ENCODE assay signal across 1 cellular context in the genomic region with DNA sequence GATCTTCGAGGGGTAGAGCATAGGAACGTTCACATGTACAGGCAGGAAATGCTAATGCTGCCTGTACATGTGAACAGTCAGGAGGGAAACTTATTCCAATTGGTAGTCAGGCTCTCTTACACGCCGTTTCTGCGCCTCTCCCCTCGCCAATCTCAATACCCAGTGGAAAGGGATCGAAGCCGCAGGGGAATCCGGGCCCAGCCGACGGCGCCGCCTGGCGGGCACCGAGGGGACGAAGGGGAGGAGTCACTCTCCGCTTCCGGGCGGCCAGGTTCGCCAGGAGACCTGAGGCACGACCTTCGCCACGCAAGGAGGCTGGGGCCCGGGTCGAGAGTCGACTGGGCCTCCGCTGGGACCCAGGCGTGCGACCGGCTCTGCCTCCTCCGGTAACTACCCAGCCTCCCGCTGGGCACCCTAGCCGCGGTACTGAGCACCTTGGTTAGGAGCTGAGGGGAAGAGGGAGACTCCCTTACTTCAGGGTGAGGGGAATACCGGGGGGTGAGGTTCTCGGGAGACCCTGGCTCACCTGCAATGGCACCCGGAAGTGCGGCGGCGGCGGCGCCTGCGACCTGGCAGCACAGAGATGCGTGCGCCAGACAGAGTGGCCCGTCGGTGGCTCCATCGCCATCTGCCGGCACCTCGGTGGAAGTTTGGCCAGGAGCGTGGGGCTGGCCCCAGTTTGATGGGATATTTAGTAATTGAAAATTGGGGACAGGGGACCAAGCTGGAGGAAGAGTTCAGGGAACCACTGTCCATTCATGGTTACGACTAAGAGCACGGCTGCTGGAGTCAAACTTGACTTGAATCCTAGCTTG.
TF ChIP-seq lines count a peak whose summit lies in the region.

A gene (minus strand): TSS at position 557 of the 815 bp plus-strand sequence. CDS start 1,026 bp downstream, outside the sequence.

TF ChIP-seq in GM12878, 131 proteins besides CTCF, POLR2A, EP300 and RAD21 (continued from another document and continues in another):
- TF ChIP-seq, protein P1, sequence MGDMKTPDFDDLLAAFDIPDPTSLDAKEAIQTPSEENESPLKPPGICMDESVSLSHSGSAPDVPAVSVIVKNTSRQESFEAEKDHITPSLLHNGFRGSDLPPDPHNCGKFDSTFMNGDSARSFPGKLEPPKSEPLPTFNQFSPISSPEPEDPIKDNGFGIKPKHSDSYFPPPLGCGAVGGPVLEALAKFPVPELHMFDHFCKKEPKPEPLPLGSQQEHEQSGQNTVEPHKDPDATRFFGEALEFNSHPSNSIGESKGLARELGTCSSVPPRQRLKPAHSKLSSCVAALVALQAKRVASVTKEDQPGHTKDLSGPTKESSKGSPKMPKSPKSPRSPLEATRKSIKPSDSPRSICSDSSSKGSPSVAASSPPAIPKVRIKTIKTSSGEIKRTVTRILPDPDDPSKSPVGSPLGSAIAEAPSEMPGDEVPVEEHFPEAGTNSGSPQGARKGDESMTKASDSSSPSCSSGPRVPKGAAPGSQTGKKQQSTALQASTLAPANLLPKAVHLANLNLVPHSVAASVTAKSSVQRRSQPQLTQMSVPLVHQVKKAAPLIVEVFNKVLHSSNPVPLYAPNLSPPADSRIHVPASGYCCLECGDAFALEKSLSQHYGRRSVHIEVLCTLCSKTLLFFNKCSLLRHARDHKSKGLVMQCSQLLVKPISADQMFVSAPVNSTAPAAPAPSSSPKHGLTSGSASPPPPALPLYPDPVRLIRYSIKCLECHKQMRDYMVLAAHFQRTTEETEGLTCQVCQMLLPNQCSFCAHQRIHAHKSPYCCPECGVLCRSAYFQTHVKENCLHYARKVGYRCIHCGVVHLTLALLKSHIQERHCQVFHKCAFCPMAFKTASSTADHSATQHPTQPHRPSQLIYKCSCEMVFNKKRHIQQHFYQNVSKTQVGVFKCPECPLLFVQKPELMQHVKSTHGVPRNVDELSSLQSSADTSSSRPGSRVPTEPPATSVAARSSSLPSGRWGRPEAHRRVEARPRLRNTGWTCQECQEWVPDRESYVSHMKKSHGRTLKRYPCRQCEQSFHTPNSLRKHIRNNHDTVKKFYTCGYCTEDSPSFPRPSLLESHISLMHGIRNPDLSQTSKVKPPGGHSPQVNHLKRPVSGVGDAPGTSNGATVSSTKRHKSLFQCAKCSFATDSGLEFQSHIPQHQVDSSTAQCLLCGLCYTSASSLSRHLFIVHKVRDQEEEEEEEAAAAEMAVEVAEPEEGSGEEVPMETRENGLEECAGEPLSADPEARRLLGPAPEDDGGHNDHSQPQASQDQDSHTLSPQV (IDR thresholded peaks at IDR 0.05), result peak; percentile 52; the same call in 1 of the 2 replicates
- TF ChIP-seq SMC3 (IDR thresholded peaks at IDR 0.05; ENCODE audit: borderline replicate concordance, low read length) (peak; percentile 58; the same call in 1 of the 2 replicates), MTA2 (IDR thresholded peaks at IDR 0.05; ENCODE audit: low read depth) (0 out of 2 replicates have a peak, but pooled peaks have one; percentile 9), EZH2 (IDR thresholded peaks at IDR 0.05; ENCODE audit: borderline replicate concordance, control insufficient read depth, low read depth, low read length) (no peak), CREB1 (IDR thresholded peaks at IDR 0.05; ENCODE audit: low read depth) (peak; percentile 75), RAD51 (IDR thresholded peaks at IDR 0.05) (no peak), MYC (IDR thresholded peaks at IDR 0.05; ENCODE audit: insufficient read depth, insufficient read length, insufficient replicate concordance, low read length, severe bottlenecking) (peak; percentile 71), FOS (IDR thresholded peaks at IDR 0.05; ENCODE audit: borderline replicate concordance, extremely low read depth, insufficient read length) (no peak), HDAC2 (IDR thresholded peaks at IDR 0.05) (no peak), TBL1XR1 (IDR thresholded peaks at IDR 0.05; ENCODE audit: low read depth, low read length) (no peak), ZNF217 (IDR thresholded peaks at IDR 0.05) (no peak), YBX1 (IDR thresholded peaks at IDR 0.05) (no peak), CHD2 (IDR thresholded peaks at IDR 0.05; ENCODE audit: borderline replicate concordance, low read depth, low read length) (peak; percentile 72), CHD1 (IDR thresholded peaks at IDR 0.05; ENCODE audit: low read depth, low read length) (peak; percentile 87; the same call in 1 of the 2 replicates), SIX5 (IDR thresholded peaks at IDR 0.05; ENCODE audit: low read depth, low read length, severe bottlenecking) (no peak), TCF12 (IDR thresholded peaks at IDR 0.05; ENCODE audit: low read depth, low read length) (peak; percentile 56; the same call in 1 of the 2 replicates), ZZZ3 (IDR thresholded peaks at IDR 0.05; ENCODE audit: control insufficient read depth, insufficient read length, low read depth) (no peak), RB1 (IDR thresholded peaks at IDR 0.05; ENCODE audit: borderline replicate concordance) (peak; percentile 92), RUNX3 (IDR thresholded peaks at IDR 0.05; ENCODE audit: low read length) (peak; percentile 62), KAT2A (conservative IDR thresholded peaks at IDR 0.05; ENCODE audit: control insufficient read depth, low read depth, low read length) (no peak), POU2F2 (IDR thresholded peaks at IDR 0.05; ENCODE audit: borderline replicate concordance, low read depth, low read length) (no peak), NBN (IDR thresholded peaks at IDR 0.05) (peak; percentile 96), BMI1 (IDR thresholded peaks at IDR 0.05; ENCODE audit: borderline replicate concordance) (no peak), RELA (IDR thresholded peaks at IDR 0.05; ENCODE audit: borderline replicate concordance, partially characterized antibody) (peak; percentile 49), GABPA (IDR thresholded peaks at IDR 0.05; ENCODE audit: low read depth) (peak; percentile 85), ZNF207 (IDR thresholded peaks at IDR 0.05; ENCODE audit: borderline replicate concordance) (peak; percentile 88; the same call in 1 of the 2 replicates), CEBPB (IDR thresholded peaks at IDR 0.05; ENCODE audit: borderline replicate concordance in 1 of 2, low read depth in 2 of 2, low read length in 2 of 2) (no peak), IRF4 (IDR thresholded peaks at IDR 0.05; ENCODE audit: low read depth, low read length) (peak; percentile 25; the same call in 1 of the 2 replicates), SP1 (IDR thresholded peaks at IDR 0.05; ENCODE audit: low read depth, low read length) (no peak)
- TF ChIP-seq, protein P2, sequence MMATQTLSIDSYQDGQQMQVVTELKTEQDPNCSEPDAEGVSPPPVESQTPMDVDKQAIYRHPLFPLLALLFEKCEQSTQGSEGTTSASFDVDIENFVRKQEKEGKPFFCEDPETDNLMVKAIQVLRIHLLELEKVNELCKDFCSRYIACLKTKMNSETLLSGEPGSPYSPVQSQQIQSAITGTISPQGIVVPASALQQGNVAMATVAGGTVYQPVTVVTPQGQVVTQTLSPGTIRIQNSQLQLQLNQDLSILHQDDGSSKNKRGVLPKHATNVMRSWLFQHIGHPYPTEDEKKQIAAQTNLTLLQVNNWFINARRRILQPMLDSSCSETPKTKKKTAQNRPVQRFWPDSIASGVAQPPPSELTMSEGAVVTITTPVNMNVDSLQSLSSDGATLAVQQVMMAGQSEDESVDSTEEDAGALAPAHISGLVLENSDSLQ (IDR thresholded peaks at IDR 0.05), result peak; percentile 71
- TF ChIP-seq, protein P3, sequence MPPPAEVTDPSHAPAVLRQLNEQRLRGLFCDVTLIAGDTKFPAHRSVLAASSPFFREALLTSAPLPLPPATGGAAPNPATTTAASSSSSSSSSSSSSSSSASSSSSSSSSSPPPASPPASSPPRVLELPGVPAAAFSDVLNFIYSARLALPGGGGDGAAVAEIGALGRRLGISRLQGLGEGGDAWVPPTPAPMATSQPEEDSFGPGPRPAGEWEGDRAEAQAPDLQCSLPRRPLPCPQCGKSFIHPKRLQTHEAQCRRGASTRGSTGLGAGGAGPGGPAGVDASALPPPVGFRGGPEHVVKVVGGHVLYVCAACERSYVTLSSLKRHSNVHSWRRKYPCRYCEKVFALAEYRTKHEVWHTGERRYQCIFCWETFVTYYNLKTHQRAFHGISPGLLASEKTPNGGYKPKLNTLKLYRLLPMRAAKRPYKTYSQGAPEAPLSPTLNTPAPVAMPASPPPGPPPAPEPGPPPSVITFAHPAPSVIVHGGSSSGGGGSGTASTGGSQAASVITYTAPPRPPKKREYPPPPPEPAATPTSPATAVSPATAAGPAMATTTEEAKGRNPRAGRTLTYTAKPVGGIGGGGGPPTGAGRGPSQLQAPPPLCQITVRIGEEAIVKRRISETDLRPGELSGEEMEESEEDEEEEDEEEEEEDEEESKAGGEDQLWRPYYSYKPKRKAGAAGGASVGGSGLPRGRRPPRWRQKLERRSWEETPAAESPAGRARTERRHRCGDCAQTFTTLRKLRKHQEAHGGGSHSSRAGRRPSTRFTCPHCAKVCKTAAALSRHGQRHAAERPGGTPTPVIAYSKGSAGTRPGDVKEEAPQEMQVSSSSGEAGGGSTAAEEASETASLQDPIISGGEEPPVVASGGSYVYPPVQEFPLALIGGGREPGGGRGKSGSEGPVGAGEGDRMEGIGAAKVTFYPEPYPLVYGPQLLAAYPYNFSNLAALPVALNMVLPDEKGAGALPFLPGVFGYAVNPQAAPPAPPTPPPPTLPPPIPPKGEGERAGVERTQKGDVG (CRISPR knock-in tag; IDR thresholded peaks at IDR 0.05), result no peak
- TF ChIP-seq, protein P4, sequence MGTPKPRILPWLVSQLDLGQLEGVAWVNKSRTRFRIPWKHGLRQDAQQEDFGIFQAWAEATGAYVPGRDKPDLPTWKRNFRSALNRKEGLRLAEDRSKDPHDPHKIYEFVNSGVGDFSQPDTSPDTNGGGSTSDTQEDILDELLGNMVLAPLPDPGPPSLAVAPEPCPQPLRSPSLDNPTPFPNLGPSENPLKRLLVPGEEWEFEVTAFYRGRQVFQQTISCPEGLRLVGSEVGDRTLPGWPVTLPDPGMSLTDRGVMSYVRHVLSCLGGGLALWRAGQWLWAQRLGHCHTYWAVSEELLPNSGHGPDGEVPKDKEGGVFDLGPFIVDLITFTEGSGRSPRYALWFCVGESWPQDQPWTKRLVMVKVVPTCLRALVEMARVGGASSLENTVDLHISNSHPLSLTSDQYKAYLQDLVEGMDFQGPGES (IDR thresholded peaks at IDR 0.05), result no peak
- TF ChIP-seq, protein P5, sequence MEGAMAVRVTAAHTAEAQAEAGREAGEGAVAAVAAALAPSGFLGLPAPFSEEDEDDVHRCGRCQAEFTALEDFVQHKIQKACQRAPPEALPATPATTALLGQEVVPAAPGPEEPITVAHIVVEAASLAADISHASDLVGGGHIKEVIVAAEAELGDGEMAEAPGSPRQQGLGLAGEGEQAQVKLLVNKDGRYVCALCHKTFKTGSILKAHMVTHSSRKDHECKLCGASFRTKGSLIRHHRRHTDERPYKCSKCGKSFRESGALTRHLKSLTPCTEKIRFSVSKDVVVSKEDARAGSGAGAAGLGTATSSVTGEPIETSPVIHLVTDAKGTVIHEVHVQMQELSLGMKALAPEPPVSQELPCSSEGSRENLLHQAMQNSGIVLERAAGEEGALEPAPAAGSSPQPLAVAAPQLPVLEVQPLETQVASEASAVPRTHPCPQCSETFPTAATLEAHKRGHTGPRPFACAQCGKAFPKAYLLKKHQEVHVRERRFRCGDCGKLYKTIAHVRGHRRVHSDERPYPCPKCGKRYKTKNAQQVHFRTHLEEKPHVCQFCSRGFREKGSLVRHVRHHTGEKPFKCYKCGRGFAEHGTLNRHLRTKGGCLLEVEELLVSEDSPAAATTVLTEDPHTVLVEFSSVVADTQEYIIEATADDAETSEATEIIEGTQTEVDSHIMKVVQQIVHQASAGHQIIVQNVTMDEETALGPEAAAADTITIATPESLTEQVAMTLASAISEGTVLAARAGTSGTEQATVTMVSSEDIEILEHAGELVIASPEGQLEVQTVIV (IDR thresholded peaks at IDR 0.05; ENCODE audit: borderline replicate concordance, partially characterized antibody), result peak; percentile 93
- TF ChIP-seq, protein P6, sequence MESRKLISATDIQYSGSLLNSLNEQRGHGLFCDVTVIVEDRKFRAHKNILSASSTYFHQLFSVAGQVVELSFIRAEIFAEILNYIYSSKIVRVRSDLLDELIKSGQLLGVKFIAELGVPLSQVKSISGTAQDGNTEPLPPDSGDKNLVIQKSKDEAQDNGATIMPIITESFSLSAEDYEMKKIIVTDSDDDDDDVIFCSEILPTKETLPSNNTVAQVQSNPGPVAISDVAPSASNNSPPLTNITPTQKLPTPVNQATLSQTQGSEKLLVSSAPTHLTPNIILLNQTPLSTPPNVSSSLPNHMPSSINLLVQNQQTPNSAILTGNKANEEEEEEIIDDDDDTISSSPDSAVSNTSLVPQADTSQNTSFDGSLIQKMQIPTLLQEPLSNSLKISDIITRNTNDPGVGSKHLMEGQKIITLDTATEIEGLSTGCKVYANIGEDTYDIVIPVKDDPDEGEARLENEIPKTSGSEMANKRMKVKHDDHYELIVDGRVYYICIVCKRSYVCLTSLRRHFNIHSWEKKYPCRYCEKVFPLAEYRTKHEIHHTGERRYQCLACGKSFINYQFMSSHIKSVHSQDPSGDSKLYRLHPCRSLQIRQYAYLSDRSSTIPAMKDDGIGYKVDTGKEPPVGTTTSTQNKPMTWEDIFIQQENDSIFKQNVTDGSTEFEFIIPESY (IDR thresholded peaks at IDR 0.05), result 0 out of 2 replicates have a peak, but pooled peaks have one; percentile 14
- TF ChIP-seq, protein P7, sequence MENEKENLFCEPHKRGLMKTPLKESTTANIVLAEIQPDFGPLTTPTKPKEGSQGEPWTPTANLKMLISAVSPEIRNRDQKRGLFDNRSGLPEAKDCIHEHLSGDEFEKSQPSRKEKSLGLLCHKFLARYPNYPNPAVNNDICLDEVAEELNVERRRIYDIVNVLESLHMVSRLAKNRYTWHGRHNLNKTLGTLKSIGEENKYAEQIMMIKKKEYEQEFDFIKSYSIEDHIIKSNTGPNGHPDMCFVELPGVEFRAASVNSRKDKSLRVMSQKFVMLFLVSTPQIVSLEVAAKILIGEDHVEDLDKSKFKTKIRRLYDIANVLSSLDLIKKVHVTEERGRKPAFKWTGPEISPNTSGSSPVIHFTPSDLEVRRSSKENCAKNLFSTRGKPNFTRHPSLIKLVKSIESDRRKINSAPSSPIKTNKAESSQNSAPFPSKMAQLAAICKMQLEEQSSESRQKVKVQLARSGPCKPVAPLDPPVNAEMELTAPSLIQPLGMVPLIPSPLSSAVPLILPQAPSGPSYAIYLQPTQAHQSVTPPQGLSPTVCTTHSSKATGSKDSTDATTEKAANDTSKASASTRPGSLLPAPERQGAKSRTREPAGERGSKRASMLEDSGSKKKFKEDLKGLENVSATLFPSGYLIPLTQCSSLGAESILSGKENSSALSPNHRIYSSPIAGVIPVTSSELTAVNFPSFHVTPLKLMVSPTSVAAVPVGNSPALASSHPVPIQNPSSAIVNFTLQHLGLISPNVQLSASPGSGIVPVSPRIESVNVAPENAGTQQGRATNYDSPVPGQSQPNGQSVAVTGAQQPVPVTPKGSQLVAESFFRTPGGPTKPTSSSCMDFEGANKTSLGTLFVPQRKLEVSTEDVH (IDR thresholded peaks at IDR 0.05; ENCODE audit: low read depth, partially characterized antibody), result peak; percentile 45
